Comparison of ENCODE assay signal across 8 cellular contexts in the genomic region with DNA sequence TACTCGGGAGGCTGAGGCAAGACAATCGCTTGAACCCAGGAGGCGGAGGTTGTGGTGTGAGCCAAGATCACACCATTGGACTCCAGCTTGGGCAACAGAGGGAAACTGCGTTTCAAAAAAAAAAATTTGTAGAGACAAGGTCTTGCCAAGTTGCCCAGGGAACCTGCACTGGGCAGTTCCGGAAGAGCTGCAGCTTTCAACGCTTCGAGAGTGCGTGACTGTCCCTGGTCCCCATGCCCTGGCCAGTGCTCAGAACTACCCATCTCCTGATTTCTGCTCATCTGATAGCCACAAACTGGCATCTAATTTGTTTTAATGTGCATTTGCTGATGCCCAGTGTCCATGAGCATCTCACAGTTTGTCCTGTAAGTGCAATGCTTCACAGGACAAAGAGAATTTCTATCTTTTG. TPM values are rescaled to one million over a fixed set of nuclear protein-coding genes. Genes with fewer than 3 reads are reported as not detected.
DNase-seq lines count a peak whose midpoint lies in the region; ATAC-seq, FAIRE-seq and TF ChIP-seq lines count a peak whose summit lies in the region.

No MANE protein-coding gene starts in this region.

- TF ChIP-seq POLR2A in GM19193 (IDR thresholded peaks at IDR 0.05; ENCODE audit: extremely low read depth, insufficient read depth, insufficient read length) = peak; percentile 46
- peak; percentile 94 for TF ChIP-seq POLR2A in endothelial cell of umbilical vein (IDR thresholded peaks at IDR 0.05; ENCODE audit: low read depth, low read length)

- H3K36me3 ChIP-seq in RWPE2 (ENCODE audit: low read depth) = peaks cover 36% of the 10 kb centered on the region
- peaks cover 15 to 24% of the 10 kb centered on the region in 2 experiments for H3K36me3 ChIP-seq in endothelial cell of umbilical vein (ENCODE audit: control insufficient read depth in 2 of 2, extremely low read depth in 1 of 2, insufficient read depth in 2 of 2, low read length in 2 of 2)
- H3K36me3 ChIP-seq in neutrophil = peaks cover 41% of the 10 kb centered on the region

- peak; percentile 73 for FAIRE-seq in endothelial cell of umbilical vein (lab: Jason Lieb, UNC)

- TF ChIP-seq CTCF in RWPE2 (IDR thresholded peaks at IDR 0.05; ENCODE audit: poor library complexity, severe bottlenecking) (no peak), endothelial cell of umbilical vein (IDR thresholded peaks at IDR 0.05; ENCODE audit: extremely low read depth in 1 of 2, insufficient read depth in 1 of 2, low read depth in 1 of 2, low read length in 2 of 2) (no peak), neutrophil (IDR thresholded peaks at IDR 0.05) (no peak)

- no peak overlapping the region for H3K9ac ChIP-seq in endothelial cell of umbilical vein (replicated peaks; ENCODE audit: extremely low read depth, insufficient read depth, low read length)

- dilution Hi-C loops in endothelial cell of umbilical vein (cut with MboI; ENCODE audit: extremely low pct_ligation_motif_present, low sequenced_read_pairs) = no loop called here

- peaks cover 2% of the 10 kb centered on the region for H4K20me1 ChIP-seq in endothelial cell of umbilical vein (replicated peaks; ENCODE audit: control insufficient read depth, extremely low read depth, insufficient read depth, low read length)

- CTCF ChIA-PET in endothelial cell of umbilical vein (lab: Charles Lee) = interaction anchor here (1.0 to 1.5 kb wide), 6 partner anchors 10 to 256 kb away, joined by 3 to 8 read pairs (median 3); no protein-coding TSS in a partner anchor

- H2AFZ ChIP-seq in endothelial cell of umbilical vein (ENCODE audit: low read depth, low read length) = no peak overlapping the region

- no TSS peak for BruUV-seq in endothelial cell of umbilical vein (replicated peaks; lab: Mats Ljungman, UMichigan)

- peaks cover 36% of the 10 kb centered on the region for H3K79me2 ChIP-seq in endothelial cell of umbilical vein (ENCODE audit: control insufficient read depth, insufficient read depth, low read length)

- H3K4me2 ChIP-seq in endothelial cell of umbilical vein (ENCODE audit: insufficient read depth, low read length) = peak overlapping the region; percentile 83

- intact Hi-C loops in endothelial cell of umbilical vein (cut with micrococcal nuclease) = no loop called here

- POLR2A ChIA-PET in endothelial cell of umbilical vein (lab: Charles Lee) = interaction anchor here (0.6 to 1.4 kb wide), 4 partner anchors 9 to 114 kb away, joined by 3 to 5 read pairs (median 4); a partner anchor contains a TSS

- H3K27ac ChIP-seq in RWPE2 (ENCODE audit: poor library complexity, severe bottlenecking) = peak overlapping the region; percentile 97
- no peak overlapping the region for H3K27ac ChIP-seq in endothelial cell of umbilical vein (ENCODE audit: insufficient read depth, low read depth, low read length)
- H3K27ac ChIP-seq in neutrophil = peak overlapping the region; percentile 95

- H3K27me3 ChIP-seq in RWPE2 (ENCODE audit: insufficient read depth, poor library complexity, severe bottlenecking) = no peaks in the 10 kb centered on the region
- H3K27me3 ChIP-seq in endothelial cell of umbilical vein (ENCODE audit: control insufficient read depth in 2 of 2, insufficient read depth in 2 of 2, low read length in 2 of 2) = no peaks in the 10 kb centered on the region
- peaks cover 6% of the 10 kb centered on the region for H3K27me3 ChIP-seq in neutrophil

- ATAC-seq in RWPE2 (ENCODE audit: low read depth) = peak; percentile 15
- ATAC-seq in HG03354 (IDR thresholded peaks at IDR 0.05; ENCODE audit: poor library complexity, severe bottlenecking, unreplicated experiment) = no peak

- no peaks in the 10 kb centered on the region for H3K9me1 ChIP-seq in endothelial cell of umbilical vein (replicated peaks; ENCODE audit: control insufficient read depth, extremely low read depth, insufficient read depth, low read length)

- H3K4me1 ChIP-seq in RWPE2 (ENCODE audit: insufficient read depth, poor library complexity, severe bottlenecking) (no peaks in the 10 kb centered on the region), endothelial cell of umbilical vein (ENCODE audit: control insufficient read depth, extremely low read depth, insufficient read depth, low read length) (peaks cover 13% of the 10 kb centered on the region), neutrophil (ENCODE audit: control insufficient read depth in 1 of 2, insufficient read depth in 1 of 2, low read depth in 1 of 2, low read length in 1 of 2) (peaks cover 34 to 44% of the 10 kb centered on the region in 2 experiments)

- peak; percentile 51 for DNase-seq in RWPE2 (ENCODE audit: low spot score)
- peak; percentile 39 for DNase-seq in endothelial cell of umbilical vein (ENCODE audit: low read depth, low spot score)
- DNase-seq in mucosa of gallbladder (ENCODE audit: low spot score) = no peak
- DNase-seq in Kasumi-1 (lab: John Stamatoyannopoulos, UW) = no peak
- no peak for DNase-seq in nucleus accumbens (lab: John Stamatoyannopoulos, UW)

- no peaks in the 10 kb centered on the region for H3K9me3 ChIP-seq in RWPE2 (ENCODE audit: severe bottlenecking)
- H3K9me3 ChIP-seq in endothelial cell of umbilical vein (replicated peaks; ENCODE audit: control insufficient read depth, insufficient read depth, low read length) = no peaks in the 10 kb centered on the region
- H3K9me3 ChIP-seq in neutrophil = no peaks in the 10 kb centered on the region

- H3K4me3 ChIP-seq in RWPE2 (ENCODE audit: severe bottlenecking) (no peak overlapping the region), endothelial cell of umbilical vein (replicated peaks in 1 of 3; ENCODE audit: insufficient read depth in 1 of 3, low read depth in 1 of 3, low read length in 3 of 3) (peak overlapping the region in 1 of 3 experiments; percentile 93), neutrophil (ENCODE audit: low read depth in 1 of 2, low read length in 1 of 2) (peak overlapping the region; percentile 88 to 100)

TF ChIP-seq in endothelial cell of umbilical vein, 7 proteins besides CTCF, POLR2A, EP300 and RAD21:
- TF ChIP-seq POLR2AphosphoS5 (IDR thresholded peaks at IDR 0.05; ENCODE audit: insufficient read depth, low read depth, low read length) (peak; percentile 27), GATA2 (IDR thresholded peaks at IDR 0.05; ENCODE audit: insufficient read depth, insufficient read length, low read depth, low read length) (no peak), MYC (IDR thresholded peaks at IDR 0.05; ENCODE audit: low read depth, low read length) (no peak)

RNA-seq across cellular contexts. Expression of a gene that starts 4.0 kb away (rescaled TPM):
- total RNA-seq in endothelial cell of umbilical vein (6,127 and 6,180 TPM in 2 replicates), mucosa of gallbladder (2,344 TPM)
- polyA plus RNA-seq in endothelial cell of umbilical vein = 7,850 and 10,663 TPM in 2 replicates
- 8,486 and 8,491 TPM in 2 replicates for polyA plus RNA-seq in endothelial cell of umbilical vein (2011; cell fraction: cytosol; rRNA removed)
- polyA plus RNA-seq in endothelial cell of umbilical vein (2011; cell fraction: nucleus; rRNA removed) = 3,539 and 4,015 TPM in 2 replicates
- polyA plus RNA-seq in endothelial cell of umbilical vein (2012) = 6,029 and 7,831 TPM in 2 replicates
- 1,957 and 3,242 TPM in 2 replicates for polyA minus RNA-seq in endothelial cell of umbilical vein
- polyA minus RNA-seq in endothelial cell of umbilical vein (2011; cell fraction: cytosol; rRNA and poly(A)+ RNA removed) = 776 TPM
- polyA minus RNA-seq in endothelial cell of umbilical vein (2011; cell fraction: nucleus; rRNA and poly(A)+ RNA removed) = 664 and 1,635 TPM in 2 replicates

RNA-seq across cellular contexts. Expression of a gene that starts 19.5 kb away (rescaled TPM):
- total RNA-seq in endothelial cell of umbilical vein = 0.58 and 0.71 TPM in 2 replicates
- 0.32 and 0.46 TPM in 2 replicates for polyA plus RNA-seq in endothelial cell of umbilical vein
- polyA plus RNA-seq in endothelial cell of umbilical vein (2011; cell fraction: cytosol; rRNA removed) = 0.06 and 0.10 TPM in 2 replicates
- polyA plus RNA-seq in endothelial cell of umbilical vein (2011; cell fraction: nucleus; rRNA removed) = 0.43 and 0.87 TPM in 2 replicates
- 0.12 and 0.25 TPM in 2 replicates for polyA plus RNA-seq in endothelial cell of umbilical vein (2012)
- polyA minus RNA-seq in endothelial cell of umbilical vein = 0.41 TPM in 1 of 2 replicates, not detected in the other
- 1.1 TPM for polyA minus RNA-seq in endothelial cell of umbilical vein (2011; cell fraction: cytosol; rRNA and poly(A)+ RNA removed)
- 0.67 and 1.4 TPM in 2 replicates for polyA minus RNA-seq in endothelial cell of umbilical vein (2011; cell fraction: nucleus; rRNA and poly(A)+ RNA removed)
- total RNA-seq in mucosa of gallbladder = 1.4 TPM

RNA-seq across cellular contexts. Expression of a gene that starts 43.5 kb away (rescaled TPM):
- total RNA-seq in endothelial cell of umbilical vein (50.2 and 54.3 TPM in 2 replicates), mucosa of gallbladder (37.0 TPM)
- polyA plus RNA-seq in endothelial cell of umbilical vein = 35.4 and 40.4 TPM in 2 replicates
- polyA plus RNA-seq in endothelial cell of umbilical vein (2011; cell fraction: cytosol; rRNA removed) = 18.0 and 31.7 TPM in 2 replicates
- 58.5 and 65.6 TPM in 2 replicates for polyA plus RNA-seq in endothelial cell of umbilical vein (2011; cell fraction: nucleus; rRNA removed)
- polyA plus RNA-seq in endothelial cell of umbilical vein (2012) = 17.9 and 28.1 TPM in 2 replicates
- 21.6 and 30.8 TPM in 2 replicates for polyA minus RNA-seq in endothelial cell of umbilical vein
- 7.8 TPM for polyA minus RNA-seq in endothelial cell of umbilical vein (2011; cell fraction: cytosol; rRNA and poly(A)+ RNA removed)
- polyA minus RNA-seq in endothelial cell of umbilical vein (2011; cell fraction: nucleus; rRNA and poly(A)+ RNA removed) = 34.6 and 44.7 TPM in 2 replicates

Comparison
In these comparisons a context has a peak if more than half of its experiments do, and no peak if none do; other contexts are left out.
1. DNase-seq: peak in RWPE2 (single experiment) and endothelial cell of umbilical vein (single experiment); none in mucosa of gallbladder (single experiment), Kasumi-1 (0 of 2) and nucleus accumbens (0 of 56).